36 cellular contexts compared by ENCODE assay signal in the genomic region with DNA sequence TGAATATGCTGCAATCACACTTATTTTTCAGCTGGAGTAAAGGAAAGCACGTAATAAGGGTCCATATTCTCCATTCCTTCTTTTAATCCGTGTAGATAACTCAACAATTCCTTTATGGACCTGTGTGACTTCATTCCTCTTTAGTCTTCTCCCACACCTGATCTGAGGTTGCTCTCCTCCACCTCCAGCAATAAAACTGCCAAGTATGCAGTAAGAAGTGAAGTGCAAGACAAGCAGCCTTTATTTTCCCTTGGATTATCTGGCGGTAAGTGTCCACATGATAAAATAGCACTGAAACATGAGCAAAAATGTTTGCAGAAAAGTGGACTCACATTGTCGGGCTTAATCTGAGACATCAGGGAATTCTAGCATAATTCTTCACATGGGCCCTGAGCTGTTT. TPM values are rescaled to one million over a fixed set of nuclear protein-coding genes. Genes with fewer than 3 reads are reported as not detected.
"Had no signal": no experiment of that assay in that cellular context is flagged by ENCODE, and none has a peak within 500 bp of the region (broad histone marks: within the 10 kb centered on the region; RNA-seq: fewer than 3 reads in every experiment).

No MANE protein-coding gene starts in this region.

- H3K36me3 ChIP-seq: brain microvascular endothelial cell, esophagus muscularis mucosa, gastrocnemius medialis had no signal

- H3K36me3 Mint-ChIP-seq: activated naive CD8-positive, alpha-beta T cell had no signal

- DNase-seq: activated B cell treated with CpG ODN at 0.5 μM for 24 hours; activated CD4-positive, alpha-beta T cell treated with anti-CD3 and anti-CD28 coated beads for 48 hours; activated CD4-positive, alpha-beta T cell treated with anti-CD3 and anti-CD28 coated beads, Interleukin-2, amount 50 U/mL, for 1 hour; activated CD4-positive, alpha-beta T cell treated with anti-CD3 and anti-CD28 coated beads, Interleukin-2, amount 50 U/mL, for 48 hours; activated CD8-positive, alpha-beta memory T cell treated with anti-CD3 and anti-CD28 coated beads for 24 hours; activated CD8-positive, alpha-beta T cell treated with anti-CD3 and anti-CD28 coated beads for 36 hours; activated effector memory CD4-positive, alpha-beta T cell treated with anti-CD3 and anti-CD28 coated beads, Interleukin-2, amount 50 U/mL, for 16 hours; activated naive CD4-positive, alpha-beta T cell treated with anti-CD3 and anti-CD28 coated beads for 36 hours; activated T-cell treated with anti-CD3 and anti-CD28 coated beads, Interleukin-2, amount 50 U/mL, for 1 hour; activated T-cell treated with anti-CD3 and anti-CD28 coated beads, Interleukin-2, amount 50 U/mL, for 48 hours; amniotic stem cell; anterior cingulate cortex; brain microvascular endothelial cell; dorsolateral prefrontal cortex; effector memory CD4-positive, alpha-beta T cell; endodermal cell; erythroblast; foreskin keratinocyte; gastrocnemius medialis; glutamatergic neuron; T-helper 1 cell; T-helper 17 cell; T1000; WERI-Rb-1 had no signal

- FAIRE-seq: astrocyte, bronchial epithelial cell had no signal

- H3K4me1 ChIP-seq: esophagus muscularis mucosa, foreskin keratinocyte, gastrocnemius medialis had no signal

- H3K27ac ChIP-seq: brain microvascular endothelial cell, coronary artery, dorsolateral prefrontal cortex, esophagus muscularis mucosa, foreskin keratinocyte, gastrocnemius medialis, WERI-Rb-1 had no signal

- H3K4me3 Mint-ChIP-seq: activated B cell treated with CpG ODN at 0.5 μM for 24 hours; activated CD8-positive, alpha-beta T cell treated with anti-CD3 and anti-CD28 coated beads for 36 hours; activated naive CD4-positive, alpha-beta T cell treated with anti-CD3 and anti-CD28 coated beads for 36 hours; activated naive CD8-positive, alpha-beta T cell; activated T-helper 1 cell treated with anti-CD3 and anti-CD28 coated beads, Interleukin-12 subunit alpha, Interleukin-12 subunit beta, Interleukin-2, Interleukin-4 antibody, amounts not matched to agents 30 ng/mL and 10 ng/mL and 1 ng/mL, durations not matched to agents 14 hours and 24 hours and 36 hours; central memory CD8-positive, alpha-beta T cell; dendritic cell treated with granulocyte-macrophage colony-stimulating factor and Interleukin-4, amounts not matched to agents 40 ng/mL and 50 ng/mL, for 4 days; endodermal cell; T-helper 17 cell; T-helper 2 cell treated with Interferon-gamma antibody and Interleukin-4, amounts not matched to agents 5 μg/mL and 100 μg/mL, for 36 hours had no signal

- H3K9me3 Mint-ChIP-seq: activated B cell treated with CpG ODN at 0.5 μM for 24 hours; activated CD8-positive, alpha-beta T cell treated with anti-CD3 and anti-CD28 coated beads for 36 hours; activated naive CD4-positive, alpha-beta T cell treated with anti-CD3 and anti-CD28 coated beads for 36 hours; activated T-helper 1 cell treated with anti-CD3 and anti-CD28 coated beads, Interleukin-12 subunit alpha, Interleukin-12 subunit beta, Interleukin-2, Interleukin-4 antibody, amounts not matched to agents 30 ng/mL and 10 ng/mL and 1 ng/mL, durations not matched to agents 14 hours and 24 hours and 36 hours; activated T-helper 2 cell treated with anti-CD3 and anti-CD28 coated beads, Interferon-gamma antibody, Interleukin-2, Interleukin-4, amounts not matched to agents 10 μg/mL and 5 μg/mL and 100 μg/mL, durations not matched to agents 14 hours and 24 hours and 36 hours; central memory CD8-positive, alpha-beta T cell; dendritic cell treated with granulocyte-macrophage colony-stimulating factor and Interleukin-4, amounts not matched to agents 40 ng/mL and 50 ng/mL, for 4 days; endodermal cell; T-helper 2 cell treated with Interferon-gamma antibody and Interleukin-4, amounts not matched to agents 5 μg/mL and 100 μg/mL, for 36 hours had no signal

- H3K4me1 Mint-ChIP-seq: central memory CD8-positive, alpha-beta T cell; endodermal cell had no signal

- H3K27me3 Mint-ChIP-seq: activated B cell treated with CpG ODN at 0.5 μM for 24 hours; activated CD8-positive, alpha-beta T cell treated with anti-CD3 and anti-CD28 coated beads for 36 hours; activated naive CD8-positive, alpha-beta T cell; central memory CD8-positive, alpha-beta T cell; dendritic cell treated with granulocyte-macrophage colony-stimulating factor and Interleukin-4, amounts not matched to agents 40 ng/mL and 50 ng/mL, for 4 days; T-helper 17 cell had no signal

- H3K4me3 ChIP-seq: coronary artery, dorsolateral prefrontal cortex, esophagus muscularis mucosa, gastrocnemius medialis had no signal

- H3K9me3 ChIP-seq: esophagus muscularis mucosa, gastrocnemius medialis had no signal

- ATAC-seq: activated CD4-positive, CD25-positive, alpha-beta regulatory T cell treated with anti-CD3 and anti-CD28 coated beads, Interleukin-2, amount 50 U/mL, for 24 hours; activated CD8-positive, alpha-beta T cell treated with anti-CD3 and anti-CD28 coated beads for 36 hours; foreskin keratinocyte; gastrocnemius medialis; T-helper 17 cell had no signal

- H3K27ac Mint-ChIP-seq: activated B cell treated with CpG ODN at 0.5 μM for 24 hours; activated CD8-positive, alpha-beta T cell treated with anti-CD3 and anti-CD28 coated beads for 36 hours; activated naive CD4-positive, alpha-beta T cell treated with anti-CD3 and anti-CD28 coated beads for 36 hours; activated naive CD8-positive, alpha-beta T cell; activated T-helper 1 cell treated with anti-CD3 and anti-CD28 coated beads, Interleukin-12 subunit alpha, Interleukin-12 subunit beta, Interleukin-2, Interleukin-4 antibody, amounts not matched to agents 30 ng/mL and 10 ng/mL and 1 ng/mL, durations not matched to agents 14 hours and 24 hours and 36 hours; activated T-helper 2 cell treated with anti-CD3 and anti-CD28 coated beads, Interferon-gamma antibody, Interleukin-2, Interleukin-4, amounts not matched to agents 10 μg/mL and 5 μg/mL and 100 μg/mL, durations not matched to agents 14 hours and 24 hours and 36 hours; dendritic cell treated with granulocyte-macrophage colony-stimulating factor and Interleukin-4, amounts not matched to agents 40 ng/mL and 50 ng/mL, for 4 days; endodermal cell; T-helper 17 cell; T-helper 2 cell treated with Interferon-gamma antibody and Interleukin-4, amounts not matched to agents 5 μg/mL and 100 μg/mL, for 36 hours had no signal

- H3K27me3 ChIP-seq: brain microvascular endothelial cell, dorsolateral prefrontal cortex, esophagus muscularis mucosa, foreskin keratinocyte, gastrocnemius medialis had no signal

RNA-seq across cellular contexts. Expression of a gene that starts 13.8 kb away (rescaled TPM):
- total RNA-seq: cardiac septum had no signal
